ENCODE assay signal across 8 cellular contexts in genomic region chr15:20104551-20104950, GRCh38.
DNase-seq lines count a peak whose midpoint lies in the region; ATAC-seq and TF ChIP-seq lines count a peak whose summit lies in the region.
"Not testable (repeated sequence)": the region's sequence is repeated elsewhere in the genome, so short reads cannot be mapped to it uniquely, and the experiment has no call there.

No MANE protein-coding gene starts in this region.

- WGBS in right cardiac atrium, result 68% methylated on average over 5 of the region's 6 CpGs
- 73 to 84% methylated on average over 5 of the region's 6 CpGs for WGBS in sigmoid colon, 2 donors

- H3K4me3 Mint-ChIP-seq in T-helper 17 cell, neural crest cell, type B pancreatic cell: not testable (repeated sequence)

- peak in 2 of 3 donors; percentile 12 to 18 for DNase-seq in T-helper 17 cell
- peak; percentile 47 for DNase-seq in activated CD8-positive, alpha-beta memory T cell treated with anti-CD3 and anti-CD28 coated beads, Interleukin-2, amount 50 U/mL, for 48 hours
- DNase-seq in activated naive CD4-positive, alpha-beta T cell treated with anti-CD3 and anti-CD28 coated beads, Interleukin-2, amount 50 U/mL, for 16 hours, result peak; percentile 21
- peak in 31 of 42 donors; percentile 3 to 56 (median 22) for DNase-seq in head of caudate nucleus
- DNase-seq in right cardiac atrium, result peak; percentile 8 to 77 (median 74)
- peak; percentile 6 for DNase-seq in neural crest cell (ENCODE audit: low read depth, low spot score)
- DNase-seq in sigmoid colon, result peak; percentile 79
- DNase-seq in type B pancreatic cell (ENCODE audit: extremely low spot score, unreplicated experiment), result peak; percentile 85

- not testable (repeated sequence) for H3K27ac Mint-ChIP-seq in T-helper 17 cell; neural crest cell (ENCODE audit: unreplicated experiment); type B pancreatic cell

- H3K4me3 ChIP-seq in right cardiac atrium (ENCODE audit: low read length); sigmoid colon: not testable (repeated sequence)

- H3K36me3 Mint-ChIP-seq in T-helper 17 cell (ENCODE audit: low read depth); neural crest cell (ENCODE audit: low read depth); type B pancreatic cell: not testable (repeated sequence)

- TF ChIP-seq CTCF in neural crest cell (conservative IDR thresholded peaks at IDR 0.05); sigmoid colon (IDR thresholded peaks at IDR 0.05); type B pancreatic cell (conservative IDR thresholded peaks at IDR 0.05): not testable (repeated sequence)

- not testable (repeated sequence) for H3K4me1 ChIP-seq in right cardiac atrium (ENCODE audit: control insufficient read depth, insufficient read depth, low read length); sigmoid colon

- H3K9me3 ChIP-seq in T-helper 17 cell (ENCODE audit: control insufficient read depth, low read length, poor library complexity, severe bottlenecking); right cardiac atrium (ENCODE audit: control insufficient read depth, low read length); sigmoid colon: not testable (repeated sequence)

- not testable (repeated sequence) for TF ChIP-seq EP300 in sigmoid colon (IDR thresholded peaks at IDR 0.05)

- not testable (repeated sequence) for H3K9me3 Mint-ChIP-seq in neural crest cell, type B pancreatic cell

- not testable (repeated sequence) for H3K27me3 ChIP-seq in right cardiac atrium (ENCODE audit: control insufficient read depth, insufficient read depth); sigmoid colon

- not testable (repeated sequence) for ATAC-seq in T-helper 17 cell, right cardiac atrium

- not testable (repeated sequence) for H3K4me1 Mint-ChIP-seq in T-helper 17 cell; neural crest cell; type B pancreatic cell (ENCODE audit: unreplicated experiment)

- not testable (repeated sequence) for TF ChIP-seq POLR2A in sigmoid colon (IDR thresholded peaks at IDR 0.05)

- not testable (repeated sequence) for H3K36me3 ChIP-seq in sigmoid colon

- H3K27ac ChIP-seq in right cardiac atrium (ENCODE audit: low read length); sigmoid colon: not testable (repeated sequence)

- intact Hi-C loops in head of caudate nucleus (cut with DNase I); right cardiac atrium (cut with DNase I); sigmoid colon (cut with DNase I): not testable (repeated sequence)

- H3K27me3 Mint-ChIP-seq in T-helper 17 cell; neural crest cell (ENCODE audit: low read depth); type B pancreatic cell: not testable (repeated sequence)

Comparison
In these comparisons a context has a peak if more than half of its experiments do, and no peak if none do; other contexts are left out.
1. DNase-seq: peak in every context shown above with its lines; median percentile 85 in type B pancreatic cell; 79 in sigmoid colon; 74 in right cardiac atrium; 47 in activated CD8-positive, alpha-beta memory T cell treated with anti-CD3 and anti-CD28 coated beads, Interleukin-2, amount 50 U/mL, for 48 hours; 22 in head of caudate nucleus; 21 in activated naive CD4-positive, alpha-beta T cell treated with anti-CD3 and anti-CD28 coated beads, Interleukin-2, amount 50 U/mL, for 16 hours; 15 in T-helper 17 cell; 6 in neural crest cell.